17 cellular contexts compared by ENCODE assay signal in the genomic region with DNA sequence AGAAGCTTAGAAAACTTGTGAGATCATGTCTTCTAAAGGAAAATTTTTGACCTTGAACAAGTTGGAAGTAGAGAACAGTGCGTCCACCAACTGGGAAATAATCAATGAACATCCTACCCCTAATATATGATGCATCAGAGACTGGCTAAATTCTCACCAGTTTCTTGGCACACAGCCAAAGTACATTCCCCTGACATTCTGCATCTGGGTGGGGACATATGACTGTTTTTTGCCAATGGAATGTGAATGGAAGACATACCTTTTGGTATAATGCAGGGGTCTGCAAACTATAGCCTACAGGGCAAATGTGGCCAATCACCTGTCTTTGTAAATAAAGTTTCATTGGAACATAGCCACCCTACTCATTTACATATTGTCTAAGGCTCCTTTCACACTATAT.
DNase-seq lines count a peak whose midpoint lies in the region; TF ChIP-seq lines count a peak whose summit lies in the region.
"Had no signal": no experiment of that assay in that cellular context is flagged by ENCODE, and none has a peak within 500 bp of the region (broad histone marks: within the 10 kb centered on the region; RNA-seq: fewer than 3 reads in every experiment).

No MANE protein-coding gene starts in this region.

- DNase-seq in COLO668 (lab: John Stamatoyannopoulos, UW; ENCODE audit: unreplicated experiment) (peak; percentile 13), ELR (ENCODE audit: low read depth) (peak; percentile 6), RPMI7951 (ENCODE audit: low read depth) (peak; percentile 24), epithelial cell of prostate (ENCODE audit: low read depth, low spot score) (no peak), OCI-M2 (lab: John Stamatoyannopoulos, UW; ENCODE audit: unreplicated experiment) (no peak), activated T-cell treated with anti-CD3 and anti-CD28 coated beads for 4 hours (no peak), MM.1S (no peak)
- DNase-seq: AML-193; CD4-positive, CD25-positive, alpha-beta regulatory T cell; DMS79; KG1; NCI-H1092 treated with DMSO at 0.1 percent for 48 hours; NCI-H187; NCI-H2171 treated with DMSO at 0.1 percent for 48 hours; NCI-H510A; SIG-M5 had no signal

- H3K79me2 ChIP-seq in MM.1S (ENCODE audit: low read length) = no peaks in the 10 kb centered on the region

- no peak overlapping the region for H3K4me3 ChIP-seq in MM.1S (ENCODE audit: low read length)
- H3K4me3 ChIP-seq: GM23338 had no signal

- no peaks in the 10 kb centered on the region for H3K9me2 ChIP-seq in MM.1S (replicated peaks; ENCODE audit: insufficient read depth, low read length)

- H3K9me3 ChIP-seq in MM.1S (replicated peaks; ENCODE audit: insufficient read depth, low read length) = no peaks in the 10 kb centered on the region

- no peak overlapping the region for H3K9ac ChIP-seq in MM.1S (ENCODE audit: low read length)

- no peak overlapping the region for H2AFZ ChIP-seq in MM.1S (ENCODE audit: low read length)
- H2AFZ ChIP-seq: GM23338 had no signal

- TF ChIP-seq CTCF in MM.1S (IDR thresholded peaks at IDR 0.05; ENCODE audit: low read length) = no peak

- H3K27ac ChIP-seq in epithelial cell of prostate = peak overlapping the region; percentile 94
- no peak overlapping the region for H3K27ac ChIP-seq in MM.1S (ENCODE audit: low read length)

- H3K4me1 ChIP-seq in MM.1S (ENCODE audit: low read length) = no peaks in the 10 kb centered on the region

- no peaks in the 10 kb centered on the region for H4K20me1 ChIP-seq in MM.1S (ENCODE audit: insufficient read depth, low read length)

- H3K4me2 ChIP-seq in MM.1S (ENCODE audit: low read depth, low read length) = no peak overlapping the region
- H3K4me2 ChIP-seq: GM23338 had no signal

- no peaks in the 10 kb centered on the region for H3K27me3 ChIP-seq in MM.1S (replicated peaks; ENCODE audit: insufficient read depth, low read length)

- no peaks in the 10 kb centered on the region for H3K36me3 ChIP-seq in MM.1S (replicated peaks; ENCODE audit: insufficient read depth, low read length)

- no peaks in the 10 kb centered on the region for H3F3A ChIP-seq in MM.1S (ENCODE audit: insufficient read depth, low read length)

Comparison
In these comparisons a context has a peak if more than half of its experiments do, and no peak if none do; other contexts are left out.
1. DNase-seq: peak in COLO668 (single experiment), ELR (single experiment) and RPMI7951 (single experiment); none in epithelial cell of prostate (single experiment), OCI-M2 (single experiment), activated T-cell treated with anti-CD3 and anti-CD28 coated beads for 4 hours (single experiment) and MM.1S (single experiment).